Comparison of ENCODE assay signal across 1 cellular context in the genomic region with DNA sequence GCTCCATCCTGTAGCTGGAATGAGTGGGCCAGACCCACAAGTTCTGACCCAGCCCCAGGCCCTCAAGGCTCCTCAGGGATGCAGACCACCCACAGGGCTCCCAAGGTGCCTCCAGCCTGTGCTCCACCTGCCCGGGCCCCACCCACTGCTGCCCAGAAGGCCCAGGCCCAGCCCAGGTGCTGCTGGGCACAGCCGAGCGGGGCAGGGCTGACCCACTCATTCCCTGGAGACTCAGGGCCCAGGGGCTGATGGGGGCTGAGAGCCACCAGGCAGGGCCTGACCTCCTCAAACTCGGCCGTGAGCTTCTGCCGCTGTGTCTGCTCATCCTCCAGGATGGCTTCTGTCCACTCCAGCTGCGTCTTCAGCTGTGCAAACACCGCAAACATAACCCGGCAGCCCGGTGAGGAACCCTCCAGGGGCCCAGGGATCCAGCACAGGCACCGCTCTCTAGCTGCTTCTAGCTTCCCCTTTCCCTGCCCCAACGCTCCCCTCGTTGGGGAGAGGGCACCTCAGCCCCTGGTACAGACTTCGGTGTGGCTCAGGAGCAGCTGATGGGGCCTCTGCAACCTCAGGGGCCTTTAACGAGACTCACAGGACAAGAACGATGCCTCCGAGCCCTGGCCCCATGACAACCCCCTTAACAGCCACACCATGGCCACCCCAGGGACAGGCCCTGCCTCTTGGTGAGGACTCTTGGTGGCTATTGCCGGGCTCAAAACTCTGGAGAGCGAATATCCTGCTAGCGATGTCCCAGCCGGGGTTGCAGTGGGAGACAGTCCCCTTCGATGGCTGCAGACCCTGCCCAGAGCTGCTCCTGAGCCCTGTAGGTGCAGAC.
TF ChIP-seq lines count a peak whose summit lies in the region.

No MANE protein-coding gene starts in this region.

TF ChIP-seq in HepG2, 621 proteins besides CTCF, POLR2A, EP300 and RAD21 (continued from another document):
- no peak for TF ChIP-seq CREB3 (CRISPR knock-in tag; IDR thresholded peaks at IDR 0.05)
- TF ChIP-seq MYC (CRISPR knock-in tag; IDR thresholded peaks at IDR 0.05; ENCODE audit: borderline replicate concordance), result peak; percentile 42; the same call in 1 of the 2 replicates
- peak; percentile 95 for TF ChIP-seq AGO2 (optimal IDR thresholded peaks at IDR 0.05; ENCODE audit: low read depth, low read length)
- 0 out of 2 replicates have a peak, but pooled peaks have one; percentile 6 for TF ChIP-seq PHF8 (CRISPR knock-in tag; IDR thresholded peaks at IDR 0.05)
- TF ChIP-seq GZF1 (CRISPR knock-in tag; IDR thresholded peaks at IDR 0.05), result no peak
- TF ChIP-seq RBM22 (optimal IDR thresholded peaks at IDR 0.05; ENCODE audit: low read length), result peak; percentile 69
- TF ChIP-seq ZHX2 (IDR thresholded peaks at IDR 0.05; ENCODE audit: low read depth), result no peak
- TF ChIP-seq ZHX2 (CRISPR knock-in tag; IDR thresholded peaks at IDR 0.05; ENCODE audit: borderline replicate concordance), result no peak
- no peak for TF ChIP-seq DMAP1 (CRISPR knock-in tag; IDR thresholded peaks at IDR 0.05)
- TF ChIP-seq HDAC1 (CRISPR knock-in tag; IDR thresholded peaks at IDR 0.05), result no peak
- no peak for TF ChIP-seq SIX1 (CRISPR knock-in tag; IDR thresholded peaks at IDR 0.05; ENCODE audit: borderline replicate concordance)
- no peak for TF ChIP-seq AKAP8 (CRISPR knock-in tag; IDR thresholded peaks at IDR 0.05)
- TF ChIP-seq SAP130 (CRISPR knock-in tag; IDR thresholded peaks at IDR 0.05; ENCODE audit: low read depth), result no peak
- TF ChIP-seq PCBP2 (optimal IDR thresholded peaks at IDR 0.05; ENCODE audit: low read depth, low read length, poor library complexity, severe bottlenecking), result no peak
- no peak for TF ChIP-seq GABPA (IDR thresholded peaks at IDR 0.05; ENCODE audit: low read depth, low read length)
- no peak for TF ChIP-seq GABPA (CRISPR knock-in tag; IDR thresholded peaks at IDR 0.05; ENCODE audit: low read depth)
- TF ChIP-seq, protein P1, sequence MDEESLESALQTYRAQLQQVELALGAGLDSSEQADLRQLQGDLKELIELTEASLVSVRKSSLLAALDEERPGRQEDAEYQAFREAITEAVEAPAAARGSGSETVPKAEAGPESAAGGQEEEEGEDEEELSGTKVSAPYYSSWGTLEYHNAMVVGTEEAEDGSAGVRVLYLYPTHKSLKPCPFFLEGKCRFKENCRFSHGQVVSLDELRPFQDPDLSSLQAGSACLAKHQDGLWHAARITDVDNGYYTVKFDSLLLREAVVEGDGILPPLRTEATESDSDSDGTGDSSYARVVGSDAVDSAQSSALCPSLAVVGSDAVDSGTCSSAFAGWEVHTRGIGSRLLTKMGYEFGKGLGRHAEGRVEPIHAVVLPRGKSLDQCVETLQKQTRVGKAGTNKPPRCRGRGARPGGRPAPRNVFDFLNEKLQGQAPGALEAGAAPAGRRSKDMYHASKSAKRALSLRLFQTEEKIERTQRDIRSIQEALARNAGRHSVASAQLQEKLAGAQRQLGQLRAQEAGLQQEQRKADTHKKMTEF (CRISPR knock-in tag; IDR thresholded peaks at IDR 0.05), result no peak
- no peak for TF ChIP-seq SMC3 (IDR thresholded peaks at IDR 0.05; ENCODE audit: low read length)
